In genomic region chr15:74808073-74808839, GRCh38 we compare ENCODE assay signal across 12 cellular contexts. TPM values are rescaled to one million over a fixed set of nuclear protein-coding genes. Genes with fewer than 3 reads are reported as not detected.
A peak's percentile ranks its signal among the peaks of the same experiment; 100 is the strongest.
DNase-seq lines count a peak whose midpoint lies in the region; ATAC-seq and TF ChIP-seq lines count a peak whose summit lies in the region.
"Had no signal": no experiment of that assay in that cellular context is flagged by ENCODE, and none has a peak within 500 bp of the region (broad histone marks: within the 10 kb centered on the region; RNA-seq: fewer than 3 reads in every experiment).

No MANE protein-coding gene starts in this region.

- TF ChIP-seq EP300 in transverse colon (IDR thresholded peaks at IDR 0.05; ENCODE audit: low read depth): no peak

- no peak for DNase-seq in activated naive CD4-positive, alpha-beta T cell treated with anti-CD3 and anti-CD28 coated beads, Interleukin-2, amount 10 ng/mL, durations not matched to agents 7 days and 5 days
- DNase-seq in activated naive CD4-positive, alpha-beta T cell treated with anti-CD3 and anti-CD28 coated beads, Interleukin-2, amount 50 U/mL, for 16 hours: no peak
- no peak for DNase-seq in T-helper 17 cell
- no peak for DNase-seq in immature natural killer cell
- DNase-seq in transverse colon: peak; percentile 79
- DNase-seq in GM13977 (ENCODE audit: low spot score): no peak
- no peak for DNase-seq in islet precursor cell
- DNase-seq in stimulated activated CD4-positive, alpha-beta T cell treated with anti-CD3 and anti-CD28 coated beads, Interleukin-1b, Interleukin-23, amount 100 ng/mL, for 48 hours: no peak
- DNase-seq: dermis blood vessel endothelial cell, NCI-H1092 treated with DMSO at 0.1 percent for 48 hours, retina had no signal

- in situ Hi-C loops in transverse colon (cut with MboI; ENCODE audit: low pct_ligation_motif_present in 1 of 4, low pct_unique_long_range_greater_than_20kb in 1 of 4, low sequenced_read_pairs in 3 of 4) (no loop called here), GM13977 (cut with MboI; ENCODE audit: low pct_unique_long_range_greater_than_20kb, low sequenced_read_pairs, unreplicated experiment) (no loop called here)

- peaks cover 11% of the 10 kb centered on the region for H3K36me3 Mint-ChIP-seq in activated naive CD4-positive, alpha-beta T cell treated with anti-CD3 and anti-CD28 coated beads, Interleukin-2, amount 10 ng/mL, durations not matched to agents 7 days and 5 days
- H3K36me3 Mint-ChIP-seq in T-helper 17 cell (ENCODE audit: low read depth) (peaks cover 5% of the 10 kb centered on the region), immature natural killer cell (peaks cover 3 to 7% (median 5%) of the 10 kb centered on the region in 3 donors)

- no peaks in the 10 kb centered on the region for H3K36me3 ChIP-seq in transverse colon

- CTCF ChIA-PET in activated naive CD4-positive, alpha-beta T cell treated with anti-CD3 and anti-CD28 coated beads, Interleukin-2, amount 10 ng/mL, durations not matched to agents 7 days and 5 days (lab: Charles Lee): interaction anchor here (0.9 to 5.9 kb wide), 2 partner anchors 38 to 94 kb away, joined by 3 to 48 read pairs; no protein-coding TSS in a partner anchor

- H3K27ac ChIP-seq in transverse colon: peak overlapping the region; percentile 29 to 62 (median 40)

- peaks cover 4 to 21% (median 10%) of the 10 kb centered on the region in 4 donors for H3K4me1 ChIP-seq in transverse colon

- TF ChIP-seq CTCF in transverse colon (IDR thresholded peaks at IDR 0.05) (no peak), GM13977 (IDR thresholded peaks at IDR 0.05; ENCODE audit: extremely low read depth, insufficient read depth, missing control alignments) (no peak)

- intact Hi-C loops in transverse colon (cut with DNase I; ENCODE audit: low total_unique reads): no loop called here

- no peak for TF ChIP-seq POLR2A in transverse colon (IDR thresholded peaks at IDR 0.05)

- H3K9me3 ChIP-seq in T-helper 17 cell (ENCODE audit: control insufficient read depth, low read length, poor library complexity, severe bottlenecking) (no peaks in the 10 kb centered on the region), transverse colon (no peaks in the 10 kb centered on the region)

- H3K27ac Mint-ChIP-seq in activated naive CD4-positive, alpha-beta T cell treated with anti-CD3 and anti-CD28 coated beads, Interleukin-2, amount 10 ng/mL, durations not matched to agents 7 days and 5 days: peak overlapping the region; percentile 77
- peak overlapping the region; percentile 83 for H3K27ac Mint-ChIP-seq in T-helper 17 cell
- H3K27ac Mint-ChIP-seq in immature natural killer cell: peak overlapping the region; percentile 27 to 91 (median 79)

- H3K27me3 Mint-ChIP-seq in activated naive CD4-positive, alpha-beta T cell treated with anti-CD3 and anti-CD28 coated beads, Interleukin-2, amount 10 ng/mL, durations not matched to agents 7 days and 5 days: peaks cover 25% of the 10 kb centered on the region
- H3K27me3 Mint-ChIP-seq in T-helper 17 cell (no peaks in the 10 kb centered on the region), immature natural killer cell (ENCODE audit: low read depth in 3 of 3) (peaks cover 0 to 3% (median 1%) of the 10 kb centered on the region in 3 donors)

- no peak overlapping the region for H3K4me3 Mint-ChIP-seq in activated naive CD4-positive, alpha-beta T cell treated with anti-CD3 and anti-CD28 coated beads, Interleukin-2, amount 10 ng/mL, durations not matched to agents 7 days and 5 days
- H3K4me3 Mint-ChIP-seq in T-helper 17 cell: peak overlapping the region; percentile 28
- H3K4me3 Mint-ChIP-seq in immature natural killer cell: no peak overlapping the region

- 42 to 66% methylated on average over 7 to 18 of the region's 18 CpGs for WGBS in transverse colon (ENCODE audit: low coverage in 1 of 2), 2 donors

- H3K4me1 Mint-ChIP-seq in activated naive CD4-positive, alpha-beta T cell treated with anti-CD3 and anti-CD28 coated beads, Interleukin-2, amount 10 ng/mL, durations not matched to agents 7 days and 5 days: peaks cover 14% of the 10 kb centered on the region
- peaks cover 35% of the 10 kb centered on the region for H3K4me1 Mint-ChIP-seq in T-helper 17 cell
- peaks cover 23 to 26% of the 10 kb centered on the region in 2 donors for H3K4me1 Mint-ChIP-seq in immature natural killer cell

- no peak overlapping the region for H3K4me3 ChIP-seq in transverse colon

- no peaks in the 10 kb centered on the region for H3K27me3 ChIP-seq in transverse colon

- H3K9me3 Mint-ChIP-seq in activated naive CD4-positive, alpha-beta T cell treated with anti-CD3 and anti-CD28 coated beads, Interleukin-2, amount 10 ng/mL, durations not matched to agents 7 days and 5 days: no peaks in the 10 kb centered on the region
- no peaks in the 10 kb centered on the region for H3K9me3 Mint-ChIP-seq in immature natural killer cell

- no peak for ATAC-seq in T-helper 17 cell

RNA-seq across cellular contexts. Expression of gene LMAN1L, which starts 4.4 kb away (rescaled TPM):
- total RNA-seq in T-helper 17 cell: under 1 TPM; 0.82 to 0.91 TPM
- polyA plus RNA-seq in immature natural killer cell: not detected
- 10 to 100 TPM in 1 of 4 donors, not detected in 3; 20.2 TPM for total RNA-seq in transverse colon
- total RNA-seq: dermis blood vessel endothelial cell, mesenteric fat pad had no signal

RNA-seq across cellular contexts. Expression of gene CPLX3, which starts 18.2 kb away (rescaled TPM):
- under 1 TPM in 1 of 2 donors, not detected in 1; 0.20 TPM for total RNA-seq in T-helper 17 cell
- not detected for polyA plus RNA-seq in immature natural killer cell
- not detected for total RNA-seq in transverse colon
- total RNA-seq: dermis blood vessel endothelial cell, mesenteric fat pad had no signal

RNA-seq across cellular contexts. Expression of gene CSK, which starts 26.4 kb away (rescaled TPM):
- 100 to 1,000 TPM; 188 to 208 TPM for total RNA-seq in T-helper 17 cell
- 100 to 1,000 TPM in 1 of 3 donors, 10 to 100 TPM in 2; 94.0 to 180 (median 95.9) TPM for polyA plus RNA-seq in immature natural killer cell
- 100 to 1,000 TPM in 1 of 4 donors, 10 to 100 TPM in 3; 59.7 to 176 (median 73.4) TPM for total RNA-seq in transverse colon

RNA-seq across cellular contexts. Expression of gene ULK3, which starts 34.7 kb away (rescaled TPM):
- total RNA-seq in T-helper 17 cell (10 to 100 TPM; 44.6 to 49.0 TPM), transverse colon (100 to 1,000 TPM; 138 to 473 (median 312) TPM)
- polyA plus RNA-seq in immature natural killer cell: 10 to 100 TPM; 26.0 to 48.4 (median 32.0) TPM

RNA-seq across cellular contexts. Expression of gene CYP1A2, which starts 59.6 kb away (rescaled TPM):
- total RNA-seq in T-helper 17 cell (not detected), transverse colon (not detected)
- polyA plus RNA-seq in immature natural killer cell: not detected
- total RNA-seq: dermis blood vessel endothelial cell, mesenteric fat pad had no signal
